18 cellular contexts compared by ENCODE assay signal in genomic region chrX:35665311-35665710, GRCh38.
A peak's percentile ranks its signal among the peaks of the same experiment; 100 is the strongest.
DNase-seq lines count a peak whose midpoint lies in the region; ATAC-seq and TF ChIP-seq lines count a peak whose summit lies in the region.
"Had no signal": no experiment of that assay in that cellular context is flagged by ENCODE, and none has a peak within 500 bp of the region (broad histone marks: within the 10 kb centered on the region; RNA-seq: fewer than 3 reads in every experiment).

No MANE protein-coding gene starts in this region.

- no peaks in the 10 kb centered on the region for H3K4me1 ChIP-seq in cardiac muscle cell (ENCODE audit: low read depth)
- H3K4me1 ChIP-seq in heart left ventricle, result no peaks in the 10 kb centered on the region
- H3K4me1 ChIP-seq: BLaER1 treated with 17β-estradiol and CSF1 and Interleukin-3, amounts not matched to agents 10 nM and 100 nM; SJSA1 had no signal

- no peak overlapping the region for H3K4me3 Mint-ChIP-seq in effector memory CD8-positive, alpha-beta T cell
- H3K4me3 Mint-ChIP-seq: CD8-positive, alpha-beta memory T cell had no signal

- peaks cover 0 to 7% of the 10 kb centered on the region in 2 donors for H3K9me3 Mint-ChIP-seq in effector memory CD8-positive, alpha-beta T cell
- H3K9me3 Mint-ChIP-seq: CD8-positive, alpha-beta memory T cell had no signal

- H3K4me1 Mint-ChIP-seq in effector memory CD8-positive, alpha-beta T cell (ENCODE audit: low read depth in 2 of 2), result no peaks in the 10 kb centered on the region
- H3K4me1 Mint-ChIP-seq: CD8-positive, alpha-beta memory T cell had no signal

- DNase-seq in cardiac muscle cell (ENCODE audit: low read depth in 1 of 2, low spot score in 1 of 2) (no peak), heart left ventricle (no peak), amniotic epithelial cell (ENCODE audit: low read depth) (peak; percentile 52), kidney tubule cell (ENCODE audit: low spot score) (peak; percentile 33), HCEC 1CT (no peak), SW480 (ENCODE audit: low spot score) (no peak), GM20000 (ENCODE audit: low spot score) (no peak)
- no peak for DNase-seq in effector memory CD8-positive, alpha-beta T cell
- DNase-seq: CD8-positive, alpha-beta memory T cell; GF-D8; KBM-7; NCI-H1417 treated with DMSO at 0.1 percent for 48 hours; NCI-H2029; NCI-H2171; NCI-H446; OCI-M1 had no signal

- H3K27me3 ChIP-seq in cardiac muscle cell (no peaks in the 10 kb centered on the region), heart left ventricle (no peaks in the 10 kb centered on the region)
- H3K27me3 ChIP-seq: SJSA1 had no signal

- H3K27ac Mint-ChIP-seq in effector memory CD8-positive, alpha-beta T cell, result no peak overlapping the region
- H3K27ac Mint-ChIP-seq: CD8-positive, alpha-beta memory T cell had no signal

- ATAC-seq in heart left ventricle, result no peak
- ATAC-seq in effector memory CD8-positive, alpha-beta T cell (replicated peaks), result no peak

- no peaks in the 10 kb centered on the region for H3K36me3 ChIP-seq in cardiac muscle cell
- H3K36me3 ChIP-seq in heart left ventricle, result no peaks in the 10 kb centered on the region
- H3K36me3 ChIP-seq: BLaER1 treated with 17β-estradiol and CSF1 and Interleukin-3, amounts not matched to agents 10 nM and 100 nM; SJSA1 had no signal

- H3K9me3 ChIP-seq in cardiac muscle cell (ENCODE audit: low read depth) (no peaks in the 10 kb centered on the region), heart left ventricle (no peaks in the 10 kb centered on the region)
- H3K9me3 ChIP-seq: SJSA1 had no signal

- H3K27ac ChIP-seq in cardiac muscle cell, result peak overlapping the region; percentile 18
- H3K27ac ChIP-seq in heart left ventricle, result no peak overlapping the region
- H3K27ac ChIP-seq: BLaER1 treated with 17β-estradiol and CSF1 and Interleukin-3, amounts not matched to agents 10 nM and 100 nM; SJSA1 had no signal

- H3K4me3 ChIP-seq in cardiac muscle cell (no peak overlapping the region), heart left ventricle (no peak overlapping the region)
- H3K4me3 ChIP-seq: BLaER1 treated with 17β-estradiol and CSF1 and Interleukin-3, amounts not matched to agents 10 nM and 100 nM; SJSA1 had no signal

- no peak for TF ChIP-seq CTCF in cardiac muscle cell (IDR thresholded peaks at IDR 0.05; ENCODE audit: low read depth, low read length)
- TF ChIP-seq CTCF in heart left ventricle (IDR thresholded peaks at IDR 0.05), result no peak
- no peak for TF ChIP-seq CTCF in GM20000 (IDR thresholded peaks at IDR 0.05; ENCODE audit: extremely low read depth, missing control alignments)

- no peaks in the 10 kb centered on the region for H3K36me3 Mint-ChIP-seq in effector memory CD8-positive, alpha-beta T cell (ENCODE audit: insufficient read depth)
- H3K36me3 Mint-ChIP-seq: CD8-positive, alpha-beta memory T cell had no signal

- TF ChIP-seq POLR2A in heart left ventricle (IDR thresholded peaks at IDR 0.05), result no peak

- intact Hi-C loops in heart left ventricle (cut with DNase I), result no loop called here

- no peaks in the 10 kb centered on the region for H3K27me3 Mint-ChIP-seq in effector memory CD8-positive, alpha-beta T cell
- H3K27me3 Mint-ChIP-seq: CD8-positive, alpha-beta memory T cell had no signal

Comparison
In these comparisons a context has a peak if more than half of its experiments do, and no peak if none do; other contexts are left out.
1. DNase-seq: peak in amniotic epithelial cell (single experiment) and kidney tubule cell (single experiment); none in cardiac muscle cell (0 of 2), heart left ventricle (0 of 5), effector memory CD8-positive, alpha-beta T cell (0 of 3), HCEC 1CT (single experiment), SW480 (single experiment) and GM20000 (single experiment).